In genomic region chr3:56787784-56788256, GRCh38 we compare ENCODE assay signal across 11 cellular contexts. TPM values are rescaled to one million over a fixed set of nuclear protein-coding genes. Genes with fewer than 3 reads are reported as not detected.
A peak's percentile ranks its signal among the peaks of the same experiment; 100 is the strongest.
DNase-seq lines count a peak whose midpoint lies in the region; ATAC-seq and TF ChIP-seq lines count a peak whose summit lies in the region.
"Had no signal": no experiment of that assay in that cellular context is flagged by ENCODE, and none has a peak within 500 bp of the region (broad histone marks: within the 10 kb centered on the region; RNA-seq: fewer than 3 reads in every experiment).

No MANE protein-coding gene starts in this region.

- H3K9me3 Mint-ChIP-seq in activated B cell treated with CpG ODN at 0.5 μM for 24 hours: no peaks in the 10 kb centered on the region
- H3K9me3 Mint-ChIP-seq in stimulated activated effector memory CD8-positive, alpha-beta T cell treated with anti-CD3 and anti-CD28 coated beads, Interleukin-12 subunit alpha, Interleukin-12 subunit beta, amount 100 ng/mL, for 72 hours: no peaks in the 10 kb centered on the region

- no peaks in the 10 kb centered on the region for H3K27me3 Mint-ChIP-seq in activated B cell treated with CpG ODN at 0.5 μM for 24 hours

- TF ChIP-seq CTCF in activated B cell treated with CpG ODN at 0.5 μM for 24 hours (IDR thresholded peaks at IDR 0.05) (no peak), esophagus muscularis mucosa (IDR thresholded peaks at IDR 0.05) (no peak)

- H3K4me1 ChIP-seq in esophagus muscularis mucosa: peaks cover 61 to 81% (median 63%) of the 10 kb centered on the region in 4 donors

- no peaks in the 10 kb centered on the region for H3K36me3 ChIP-seq in esophagus muscularis mucosa

- H3K4me1 Mint-ChIP-seq in activated B cell treated with CpG ODN at 0.5 μM for 24 hours: peaks cover 84% of the 10 kb centered on the region
- H3K4me1 Mint-ChIP-seq in stimulated activated effector memory CD8-positive, alpha-beta T cell treated with anti-CD3 and anti-CD28 coated beads, Interleukin-12 subunit alpha, Interleukin-12 subunit beta, amount 100 ng/mL, for 72 hours: peaks cover 93% of the 10 kb centered on the region

- H3K9me3 ChIP-seq in esophagus muscularis mucosa: no peaks in the 10 kb centered on the region

- peak; percentile 28 for DNase-seq in NCI-H510A treated with DMSO at 0.1 percent for 48 hours (lab: John Stamatoyannopoulos, UW)
- no peak for DNase-seq in NCI-H510A (lab: John Stamatoyannopoulos, UW)
- no peak for DNase-seq in activated B cell treated with CpG ODN at 0.5 μM for 24 hours
- DNase-seq in esophagus muscularis mucosa (ENCODE audit: extremely low spot score): no peak
- DNase-seq in stimulated activated effector memory CD8-positive, alpha-beta T cell treated with anti-CD3 and anti-CD28 coated beads, Interleukin-12 subunit alpha, Interleukin-12 subunit beta, amount 100 ng/mL, for 72 hours (ENCODE audit: low spot score in 2 of 2): no peak
- DNase-seq in HCEC 1CT: no peak
- DNase-seq: NCI-H2081 treated with DMSO at 0.1 percent for 48 hours, retina had no signal

- TF ChIP-seq EP300 in esophagus muscularis mucosa (IDR thresholded peaks at IDR 0.05): peak; percentile 8

- ATAC-seq in activated B cell treated with CpG ODN at 0.5 μM for 24 hours (ENCODE audit: low read depth) (no peak), HG03521 (IDR thresholded peaks at IDR 0.05; ENCODE audit: unreplicated experiment) (no peak), GM21515 (IDR thresholded peaks at IDR 0.05; ENCODE audit: unreplicated experiment) (no peak)
- peak; percentile 38 for ATAC-seq in stimulated activated effector memory CD8-positive, alpha-beta T cell treated with anti-CD3 and anti-CD28 coated beads, Interleukin-12 subunit alpha, Interleukin-12 subunit beta, amount 100 ng/mL, for 72 hours

- intact Hi-C loops in activated B cell treated with CpG ODN at 0.5 μM for 24 hours (cut with micrococcal nuclease): no loop called here
- intact Hi-C loops in esophagus muscularis mucosa (cut with DNase I): no loop called here

- no peak overlapping the region for H3K4me3 Mint-ChIP-seq in activated B cell treated with CpG ODN at 0.5 μM for 24 hours
- peak overlapping the region; percentile 63 for H3K4me3 Mint-ChIP-seq in stimulated activated effector memory CD8-positive, alpha-beta T cell treated with anti-CD3 and anti-CD28 coated beads, Interleukin-12 subunit alpha, Interleukin-12 subunit beta, amount 100 ng/mL, for 72 hours

- POLR2A ChIA-PET in activated B cell treated with CpG ODN at 0.5 μM for 24 hours (lab: Charles Lee): interaction anchor here (1.4 to 5.2 kb wide), 3 partner anchors 12 to 33 kb away, joined by 6 to 39 read pairs (median 6); partner anchors contain the start of gene ARHGEF3

- 87% methylated on average over 6 of the region's 6 CpGs for WGBS in esophagus muscularis mucosa

- TF ChIP-seq POLR2A in esophagus muscularis mucosa (IDR thresholded peaks at IDR 0.05; ENCODE audit: low read depth): no peak

- H3K4me3 ChIP-seq in esophagus muscularis mucosa: no peak overlapping the region

- no peaks in the 10 kb centered on the region for H3K27me3 ChIP-seq in esophagus muscularis mucosa

- CTCF ChIA-PET in activated B cell treated with CpG ODN at 0.5 μM for 24 hours (lab: Charles Lee): interaction anchor here (1.1 to 3.9 kb wide), 2 partner anchors 12 to 205 kb away, joined by 3 to 57 read pairs; partner anchors contain the start of gene ARHGEF3

- peak overlapping the region; percentile 41 for H3K27ac Mint-ChIP-seq in activated B cell treated with CpG ODN at 0.5 μM for 24 hours
- H3K27ac Mint-ChIP-seq in stimulated activated effector memory CD8-positive, alpha-beta T cell treated with anti-CD3 and anti-CD28 coated beads, Interleukin-12 subunit alpha, Interleukin-12 subunit beta, amount 100 ng/mL, for 72 hours: peak overlapping the region; percentile 73

- peaks cover 1% of the 10 kb centered on the region for H3K36me3 Mint-ChIP-seq in activated B cell treated with CpG ODN at 0.5 μM for 24 hours (ENCODE audit: low read depth)
- H3K36me3 Mint-ChIP-seq in stimulated activated effector memory CD8-positive, alpha-beta T cell treated with anti-CD3 and anti-CD28 coated beads, Interleukin-12 subunit alpha, Interleukin-12 subunit beta, amount 100 ng/mL, for 72 hours: peaks cover 8% of the 10 kb centered on the region

- peak overlapping the region in 2 of 4 donors; percentile 8 for H3K27ac ChIP-seq in esophagus muscularis mucosa (replicated peaks in 1 of 4)
- H3K27ac ChIP-seq: 22Rv1 had no signal

RNA-seq across cellular contexts. Expression of gene ARHGEF3, which starts 13.9 kb away (rescaled TPM):
- total RNA-seq in activated B cell treated with CpG ODN at 0.5 μM for 24 hours: 22.1 and 27.0 TPM in 2 replicates
- total RNA-seq in esophagus muscularis mucosa: 10 to 100 TPM in 3 of 4 donors, 1 to 10 TPM in 1; 9.0 to 14.7 (median 11.7) TPM
